Comparison of ENCODE assay signal across 9 cellular contexts in genomic region chr3:58874795-58875194, GRCh38.
A peak's percentile ranks its signal among the peaks of the same experiment; 100 is the strongest.
DNase-seq lines count a peak whose midpoint lies in the region; ATAC-seq, FAIRE-seq and TF ChIP-seq lines count a peak whose summit lies in the region.
"Had no signal": no experiment of that assay in that cellular context is flagged by ENCODE, and none has a peak within 500 bp of the region (broad histone marks: within the 10 kb centered on the region; RNA-seq: fewer than 3 reads in every experiment).

No MANE protein-coding gene starts in this region.

- no peak overlapping the region for H2BK12ac ChIP-seq in H9 (ENCODE audit: insufficient read length, low read depth, low read length)

- DNase-seq in GM06990 (ENCODE audit: extremely low read depth, insufficient read length) (peak; percentile 41), endothelial cell of umbilical vein (ENCODE audit: low read depth, low spot score) (no peak), H9 (no peak), heart left ventricle (no peak), testis (no peak), GM23338 (ENCODE audit: low spot score) (no peak)

- no peak overlapping the region for H4K91ac ChIP-seq in H9 (ENCODE audit: insufficient read length, low read depth, low read length)

- H3K27me3 Mint-ChIP-seq in H9 (ENCODE audit: low read depth): no peaks in the 10 kb centered on the region
- H3K27me3 Mint-ChIP-seq in GM23338 (ENCODE audit: insufficient read depth, low read depth, poor library complexity): peaks cover 4% of the 10 kb centered on the region

- no peaks in the 10 kb centered on the region for H3K23me2 ChIP-seq in H9 (ENCODE audit: insufficient read length, low read depth, low read length, poor library complexity, severe bottlenecking)

- H2AFZ ChIP-seq in endothelial cell of umbilical vein (ENCODE audit: low read depth, low read length) (peak overlapping the region; percentile 35), H9 (ENCODE audit: low read length) (no peak overlapping the region), GM23338 (no peak overlapping the region)

- H3K9me3 Mint-ChIP-seq in H9 (no peaks in the 10 kb centered on the region), GM23338 (no peaks in the 10 kb centered on the region)

- no peaks in the 10 kb centered on the region for H3K9me1 ChIP-seq in endothelial cell of umbilical vein (replicated peaks; ENCODE audit: control insufficient read depth, extremely low read depth, insufficient read depth, low read length)

- peaks cover 21% of the 10 kb centered on the region for H3K4me1 ChIP-seq in endothelial cell of umbilical vein (ENCODE audit: control insufficient read depth, extremely low read depth, insufficient read depth, low read length)
- no peaks in the 10 kb centered on the region for H3K4me1 ChIP-seq in H9 (ENCODE audit: insufficient read depth, low read length)
- no peaks in the 10 kb centered on the region for H3K4me1 ChIP-seq in heart left ventricle
- no peaks in the 10 kb centered on the region for H3K4me1 ChIP-seq in testis
- H3K4me1 ChIP-seq in GM23338 (ENCODE audit: insufficient read depth): no peaks in the 10 kb centered on the region

- no peak overlapping the region for H2BK20ac ChIP-seq in H9 (ENCODE audit: low read depth, low read length, poor library complexity, severe bottlenecking)

- POLR2A ChIA-PET in endothelial cell of umbilical vein (lab: Charles Lee): no interaction called here

- no peak overlapping the region for H3T11ph ChIP-seq in H9 (ENCODE audit: low read length)

- H3K9me2 ChIP-seq in GM23338 (ENCODE audit: insufficient read depth): 0 out of 2 replicates have a peak, but pooled peaks cover 6% of the 10 kb centered on the region

- TF ChIP-seq POLR2A in endothelial cell of umbilical vein (IDR thresholded peaks at IDR 0.05; ENCODE audit: low read depth, low read length) (no peak), heart left ventricle (IDR thresholded peaks at IDR 0.05) (no peak), testis (IDR thresholded peaks at IDR 0.05) (no peak)

- no peak overlapping the region for H3K23ac ChIP-seq in H9 (ENCODE audit: insufficient read length, low read depth, low read length)

- intact Hi-C loops in endothelial cell of umbilical vein (cut with micrococcal nuclease) (loop anchor here (5.0 kb wide), 1 partner anchor 42 kb away; no protein-coding TSS in a partner anchor), heart left ventricle (cut with DNase I) (no loop called here), testis (cut with DNase I; ENCODE audit: low total_unique reads) (no loop called here)

- no peak for FAIRE-seq in endothelial cell of umbilical vein (lab: Jason Lieb, UNC)
- FAIRE-seq: H1 had no signal

- H3K4me2 ChIP-seq in endothelial cell of umbilical vein (ENCODE audit: insufficient read depth, low read length) (peak overlapping the region; percentile 61), H9 (ENCODE audit: insufficient read depth, insufficient read length, low read length) (no peak overlapping the region), GM23338 (no peak overlapping the region)

- H3K18ac ChIP-seq in H9 (ENCODE audit: insufficient read length, low read depth, low read length): no peak overlapping the region

- no peak overlapping the region for H4K5ac ChIP-seq in H9 (ENCODE audit: insufficient read length, low read depth, low read length)

- H3K56ac ChIP-seq in H9 (ENCODE audit: insufficient read length, low read depth, low read length): no peak overlapping the region

- H3K36me3 Mint-ChIP-seq in H9 (ENCODE audit: insufficient read depth in 1 of 3, low read depth in 3 of 3) (no peaks in the 10 kb centered on the region), GM23338 (ENCODE audit: low read depth) (no peaks in the 10 kb centered on the region)

- H4K20me1 ChIP-seq in endothelial cell of umbilical vein (replicated peaks; ENCODE audit: control insufficient read depth, extremely low read depth, insufficient read depth, low read length): no peaks in the 10 kb centered on the region
- no peaks in the 10 kb centered on the region for H4K20me1 ChIP-seq in H9 (ENCODE audit: control insufficient read depth, insufficient read depth, insufficient read length)
- no peaks in the 10 kb centered on the region for H4K20me1 ChIP-seq in GM23338 (replicated peaks; ENCODE audit: insufficient read depth)

- H3K27me3 ChIP-seq in GM06990 (replicated peaks; ENCODE audit: control insufficient read depth, insufficient read depth, low read length) (no peaks in the 10 kb centered on the region), endothelial cell of umbilical vein (ENCODE audit: control insufficient read depth in 2 of 2, insufficient read depth in 2 of 2, low read length in 2 of 2) (no peaks in the 10 kb centered on the region), H9 (ENCODE audit: insufficient read depth, low read length) (no peaks in the 10 kb centered on the region), heart left ventricle (peaks cover 0 to 10% (median 0%) of the 10 kb centered on the region in 9 donors), testis (no peaks in the 10 kb centered on the region), GM23338 (ENCODE audit: insufficient read depth) (no peaks in the 10 kb centered on the region)

- no peak overlapping the region for H3K4me3 Mint-ChIP-seq in H9
- H3K4me3 Mint-ChIP-seq in GM23338: no peak overlapping the region

- no peak overlapping the region for H3K4ac ChIP-seq in H9 (ENCODE audit: low read depth, low read length)

- H3K27ac Mint-ChIP-seq in H9 (peak overlapping the region in 1 of 3 experiments; percentile 12; a peak in 1 of 7 replicates), GM23338 (no peak overlapping the region)

- no peak overlapping the region for H3K4me3 ChIP-seq in GM06990 (replicated peaks; ENCODE audit: low read depth, low read length)
- no peak overlapping the region for H3K4me3 ChIP-seq in endothelial cell of umbilical vein (replicated peaks in 1 of 3; ENCODE audit: insufficient read depth in 1 of 3, low read depth in 1 of 3, low read length in 3 of 3)
- H3K4me3 ChIP-seq in heart left ventricle: no peak overlapping the region
- no peak overlapping the region for H3K4me3 ChIP-seq in testis
- no peak overlapping the region for H3K4me3 ChIP-seq in GM23338

- H2BK120ac ChIP-seq in H9 (ENCODE audit: low read depth, low read length, poor library complexity, severe bottlenecking): no peak overlapping the region

- peak overlapping the region; percentile 35 for H3K9ac ChIP-seq in endothelial cell of umbilical vein (replicated peaks; ENCODE audit: extremely low read depth, insufficient read depth, low read length)
- H3K9ac ChIP-seq in H9 (ENCODE audit: extremely low read depth, insufficient read length, low read length): no peak overlapping the region

- H2AK5ac ChIP-seq in H9 (ENCODE audit: insufficient read length, low read length): no peak overlapping the region

- CTCF ChIA-PET in endothelial cell of umbilical vein (lab: Charles Lee): no interaction called here

- H3K79me2 ChIP-seq in endothelial cell of umbilical vein (ENCODE audit: control insufficient read depth, insufficient read depth, low read length) (no peaks in the 10 kb centered on the region), H9 (ENCODE audit: insufficient read depth, low read length) (no peaks in the 10 kb centered on the region), GM23338 (replicated peaks; ENCODE audit: insufficient read depth) (no peaks in the 10 kb centered on the region)

- no peak overlapping the region for H2BK5ac ChIP-seq in H9 (ENCODE audit: insufficient read length, low read length)

- ATAC-seq in GM21381 (IDR thresholded peaks at IDR 0.05; ENCODE audit: unreplicated experiment) (peak; percentile 82), HG03442 (IDR thresholded peaks at IDR 0.05; ENCODE audit: unreplicated experiment) (peak; percentile 88), heart left ventricle (no peak), GM23338 (no peak)

- dilution Hi-C loops in endothelial cell of umbilical vein (cut with MboI; ENCODE audit: extremely low pct_ligation_motif_present, low sequenced_read_pairs): no loop called here

- H3K9me3 ChIP-seq in endothelial cell of umbilical vein (replicated peaks; ENCODE audit: control insufficient read depth, insufficient read depth, low read length): no peaks in the 10 kb centered on the region
- no peaks in the 10 kb centered on the region for H3K9me3 ChIP-seq in H9 (ENCODE audit: control insufficient read depth, low read depth, low read length)
- no peaks in the 10 kb centered on the region for H3K9me3 ChIP-seq in heart left ventricle
- no peaks in the 10 kb centered on the region for H3K9me3 ChIP-seq in testis

- WGBS in H9 (ENCODE audit: extremely low coverage, insufficient read length, low lambda C conversion rate): no CpG with 5 or more reads among the region's 2 CpGs
- 71 to 81% (median 78%) methylated on average over 2 of the region's 2 CpGs for WGBS in heart left ventricle, 4 donors
- WGBS in testis, 2 donors: 72 to 88% methylated on average over 2 of the region's 2 CpGs

- no TSS peak for BruUV-seq in endothelial cell of umbilical vein (replicated peaks; lab: Mats Ljungman, UMichigan)

- TF ChIP-seq CTCF in GM06990 (IDR thresholded peaks at IDR 0.05; ENCODE audit: insufficient read depth, low read length, poor library complexity, severe bottlenecking) (no peak), endothelial cell of umbilical vein (IDR thresholded peaks at IDR 0.05; ENCODE audit: extremely low read depth in 1 of 2, insufficient read depth in 1 of 2, low read depth in 1 of 2, low read length in 2 of 2) (no peak), H9 (conservative IDR thresholded peaks at IDR 0.05) (no peak), heart left ventricle (IDR thresholded peaks at IDR 0.05) (no peak), testis (IDR thresholded peaks at IDR 0.05) (no peak), GM23338 (conservative IDR thresholded peaks at IDR 0.05; ENCODE audit: low read depth in 2 of 2) (no peak)

- H4K8ac ChIP-seq in H9 (replicated peaks; ENCODE audit: insufficient read length, low read depth, low read length): no peak overlapping the region

- no peaks in the 10 kb centered on the region for H3K79me1 ChIP-seq in H9 (ENCODE audit: insufficient read depth, low read depth, low read length, poor library complexity, severe bottlenecking)

- H2BK15ac ChIP-seq in H9 (ENCODE audit: low read depth, low read length): no peak overlapping the region

- H3K27ac ChIP-seq in endothelial cell of umbilical vein (ENCODE audit: insufficient read depth, low read depth, low read length) (peak overlapping the region; percentile 84), H9 (ENCODE audit: insufficient read length, low read depth, low read length) (no peak overlapping the region), heart left ventricle (no peak overlapping the region), testis (no peak overlapping the region), GM23338 (ENCODE audit: low read depth) (no peak overlapping the region)

- no peaks in the 10 kb centered on the region for H3K36me3 ChIP-seq in GM06990 (ENCODE audit: control insufficient read depth, insufficient read depth, low read length)
- H3K36me3 ChIP-seq in endothelial cell of umbilical vein (ENCODE audit: control insufficient read depth in 2 of 2, extremely low read depth in 1 of 2, insufficient read depth in 2 of 2, low read length in 2 of 2): no peaks in the 10 kb centered on the region
- no peaks in the 10 kb centered on the region for H3K36me3 ChIP-seq in heart left ventricle
- no peaks in the 10 kb centered on the region for H3K36me3 ChIP-seq in testis (ENCODE audit: low read depth, missing control alignments)
- no peaks in the 10 kb centered on the region for H3K36me3 ChIP-seq in GM23338 (ENCODE audit: insufficient read depth)

- H3K4me1 Mint-ChIP-seq in H9 (peaks cover 0 to 9% of the 10 kb centered on the region in 2 experiments; a peak in 3 of 4 replicates), GM23338 (peaks cover 3% of the 10 kb centered on the region)

- no peaks in the 10 kb centered on the region for H3F3A ChIP-seq in GM23338 (replicated peaks; ENCODE audit: low read depth)

- no peak overlapping the region for H3K14ac ChIP-seq in H9 (ENCODE audit: insufficient read depth, low read length)

Comparison
In these comparisons a context has a peak if more than half of its experiments do, and no peak if none do; other contexts are left out.
1. ATAC-seq: peak in GM21381 (single experiment) and HG03442 (single experiment); none in heart left ventricle (0 of 4) and GM23338 (single experiment).